24 cellular contexts compared by ENCODE assay signal in genomic region chr10:4103586-4103985, GRCh38.
"Had no signal": no experiment of that assay in that cellular context is flagged by ENCODE, and none has a peak within 500 bp of the region (broad histone marks: within the 10 kb centered on the region; RNA-seq: fewer than 3 reads in every experiment).

No MANE protein-coding gene starts in this region.

- H3K27me3 ChIP-seq: brain microvascular endothelial cell, dorsolateral prefrontal cortex, esophagus muscularis mucosa, vagina had no signal

- H3K4me3 ChIP-seq: coronary artery, dorsolateral prefrontal cortex, esophagus muscularis mucosa, left ventricle myocardium inferior, lung, thoracic aorta, vagina had no signal

- H3K36me3 ChIP-seq: brain microvascular endothelial cell, esophagus muscularis mucosa, left ventricle myocardium inferior, thoracic aorta, vagina had no signal

- H3K27me3 Mint-ChIP-seq: activated B cell treated with CpG ODN at 0.5 μM for 24 hours; activated CD4-positive, alpha-beta memory T cell treated with anti-CD3 and anti-CD28 coated beads for 36 hours; stimulated activated naive CD8-positive, alpha-beta T cell treated with anti-CD3 and anti-CD28 coated beads, Interleukin-15, Interleukin-2, amounts not matched to agents 100 ng/mL and 50 ng/mL, for 24 hours; type B pancreatic cell had no signal

- ATAC-seq: right cardiac atrium had no signal

- H3K9me3 ChIP-seq: esophagus muscularis mucosa, left ventricle myocardium inferior, thoracic aorta, vagina had no signal

- DNase-seq: activated B cell treated with CpG ODN at 0.5 μM for 24 hours; activated CD4-positive, alpha-beta memory T cell treated with anti-CD3 and anti-CD28 coated beads for 36 hours; activated CD8-positive, alpha-beta memory T cell treated with anti-CD3 and anti-CD28 coated beads, Interleukin-2, amount 50 U/mL, for 4 hours; activated effector memory CD4-positive, alpha-beta T cell treated with Interleukin-2 at 50 U/mL for 16 hours; activated naive CD4-positive, alpha-beta T cell treated with Interleukin-2 at 50 U/mL for 16 hours; activated naive CD8-positive, alpha-beta T cell treated with anti-CD3 and anti-CD28 coated beads, Interleukin-2, amount 10 ng/mL, durations not matched to agents 7 days and 5 days; activated T-cell treated with anti-CD3 and anti-CD28 coated beads, Interleukin-2, amount 50 U/mL, for 4 hours; amniotic stem cell; brain microvascular endothelial cell; dorsolateral prefrontal cortex; left ventricle myocardium inferior; posterior cingulate gyrus; right cardiac atrium; stimulated activated CD4-positive, alpha-beta T cell treated with anti-CD3 and anti-CD28 coated beads, Interleukin-4, amount 100 ng/mL, for 1 hour; T-helper 1 cell had no signal

- H3K9me3 Mint-ChIP-seq: activated B cell treated with CpG ODN at 0.5 μM for 24 hours; activated CD4-positive, alpha-beta memory T cell treated with anti-CD3 and anti-CD28 coated beads for 36 hours; activated T-cell treated with anti-CD3 and anti-CD28 coated beads, Interleukin-2, amount 50 U/mL, for 4 hours; stimulated activated naive CD8-positive, alpha-beta T cell treated with anti-CD3 and anti-CD28 coated beads, Interleukin-15, Interleukin-2, amounts not matched to agents 100 ng/mL and 50 ng/mL, for 24 hours had no signal

- H3K4me1 Mint-ChIP-seq: nephron had no signal

- H3K4me1 ChIP-seq: vagina had no signal

- H3K27ac Mint-ChIP-seq: activated B cell treated with CpG ODN at 0.5 μM for 24 hours; activated CD4-positive, alpha-beta memory T cell treated with anti-CD3 and anti-CD28 coated beads for 36 hours; activated naive CD8-positive, alpha-beta T cell treated with anti-CD3 and anti-CD28 coated beads, Interleukin-2, amount 10 ng/mL, durations not matched to agents 7 days and 5 days; nephron; stimulated activated naive CD8-positive, alpha-beta T cell treated with anti-CD3 and anti-CD28 coated beads, Interleukin-15, Interleukin-2, amounts not matched to agents 100 ng/mL and 50 ng/mL, for 24 hours; T-helper 2 cell treated with Interferon-gamma antibody and Interleukin-4, amounts not matched to agents 5 μg/mL and 100 μg/mL, for 36 hours; type B pancreatic cell had no signal

- H3K4me3 Mint-ChIP-seq: activated B cell treated with CpG ODN at 0.5 μM for 24 hours; activated CD4-positive, alpha-beta memory T cell treated with anti-CD3 and anti-CD28 coated beads for 36 hours; activated naive CD8-positive, alpha-beta T cell treated with anti-CD3 and anti-CD28 coated beads, Interleukin-2, amount 10 ng/mL, durations not matched to agents 7 days and 5 days; activated T-cell treated with anti-CD3 and anti-CD28 coated beads, Interleukin-2, amount 50 U/mL, for 4 hours; nephron; stimulated activated naive CD8-positive, alpha-beta T cell treated with anti-CD3 and anti-CD28 coated beads, Interleukin-15, Interleukin-2, amounts not matched to agents 100 ng/mL and 50 ng/mL, for 24 hours; T-helper 2 cell treated with Interferon-gamma antibody and Interleukin-4, amounts not matched to agents 5 μg/mL and 100 μg/mL, for 36 hours; type B pancreatic cell had no signal

- H3K36me3 Mint-ChIP-seq: activated CD4-positive, alpha-beta memory T cell treated with anti-CD3 and anti-CD28 coated beads for 36 hours had no signal

- H3K27ac ChIP-seq: brain microvascular endothelial cell, coronary artery, dorsolateral prefrontal cortex, esophagus muscularis mucosa, left ventricle myocardium inferior, thoracic aorta, vagina had no signal
